In the genomic region with DNA sequence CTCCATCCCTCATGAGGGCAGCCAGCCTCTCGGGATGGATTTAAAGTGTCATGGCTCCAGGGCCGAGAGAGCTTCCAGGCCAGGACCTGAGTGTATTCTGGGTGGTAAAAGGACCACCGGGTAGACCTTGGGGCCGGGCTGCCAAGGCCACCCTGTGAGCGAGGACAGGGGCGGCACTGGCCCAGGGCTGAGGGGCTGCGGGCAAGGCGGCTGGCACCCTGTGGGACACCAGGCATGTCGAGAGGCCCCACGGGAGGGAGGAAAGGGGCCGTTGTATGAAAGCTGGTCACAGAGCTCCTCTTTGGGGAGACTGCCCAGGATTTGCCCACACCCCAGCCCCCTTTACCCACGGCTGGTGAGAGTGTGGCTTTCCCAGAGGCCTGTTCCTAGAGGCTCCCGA, we compare ENCODE assay signal across 4 cellular contexts.
"Had no signal": no experiment of that assay in that cellular context is flagged by ENCODE, and none has a peak within 500 bp of the region (broad histone marks: within the 10 kb centered on the region; RNA-seq: fewer than 3 reads in every experiment).

No MANE protein-coding gene starts in this region.

- ATAC-seq: GM23338, HepG2 had no signal

- DNase-seq: H9, HCEC 1CT had no signal
